12 cellular contexts compared by ENCODE assay signal in the genomic region with DNA sequence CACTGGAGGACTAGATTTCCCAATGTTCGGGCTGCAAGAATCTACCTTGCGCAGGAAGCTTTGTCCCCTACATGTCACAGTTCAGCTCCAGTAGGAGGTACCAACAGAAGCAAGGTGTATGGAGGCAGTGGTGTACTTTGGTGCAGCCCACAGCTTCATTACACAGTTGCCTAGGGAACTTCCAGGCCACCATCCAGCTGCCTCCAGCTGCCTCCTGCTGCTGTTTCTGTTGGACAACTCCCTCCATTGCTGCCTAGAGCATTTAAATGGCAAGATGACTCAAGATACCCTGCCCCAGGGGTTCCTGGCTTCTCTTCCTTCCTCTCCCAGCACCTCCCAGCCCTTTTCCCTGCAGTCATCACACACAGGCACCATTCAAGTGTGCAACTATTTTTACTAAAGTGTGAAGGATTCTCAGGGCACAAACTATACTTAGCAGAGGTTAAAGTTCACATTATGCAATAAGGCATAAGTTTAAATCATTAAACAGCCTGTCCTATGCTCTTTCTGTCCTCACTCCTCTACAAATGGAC. TPM values are rescaled to one million over a fixed set of nuclear protein-coding genes. Genes with fewer than 3 reads are reported as not detected.
DNase-seq lines count a peak whose midpoint lies in the region; ATAC-seq, FAIRE-seq and TF ChIP-seq lines count a peak whose summit lies in the region.
"Had no signal": no experiment of that assay in that cellular context is flagged by ENCODE, and none has a peak within 500 bp of the region (broad histone marks: within the 10 kb centered on the region; RNA-seq: fewer than 3 reads in every experiment).

No MANE protein-coding gene starts in this region.

- intact Hi-C loops in HepG2 (cut with micrococcal nuclease; ENCODE audit: unreplicated experiment) (no loop called here), uterus (cut with DNase I; ENCODE audit: low total_unique reads) (no loop called here)

- no peaks in the 10 kb centered on the region for H3K79me2 ChIP-seq in HepG2 (ENCODE audit: insufficient read depth, low read length)

- 23% methylated on average over 2 of the region's 2 CpGs for WGBS in HepG2 (ENCODE audit: low lambda C conversion rate)

- H3K9ac ChIP-seq in HepG2 (ENCODE audit: insufficient read depth, low read depth, low read length): no peak overlapping the region

- no TSS peak for BruUV-seq in HepG2 (replicated peaks; lab: Mats Ljungman, UMichigan)

- peaks cover 68% of the 10 kb centered on the region for H3K4me1 ChIP-seq in HepG2 (ENCODE audit: insufficient read depth, low read length)
- no peaks in the 10 kb centered on the region for H3K4me1 ChIP-seq in uterus

- peak; percentile 78 for ATAC-seq in HepG2

- POLR2A ChIA-PET in AG04450 (lab: Yijun Ruan, JAX) (interaction anchor here (0.6 kb wide), 1 partner anchor 1150 kb away, joined by 4 read pairs; no protein-coding TSS in a partner anchor), HepG2 (lab: Yijun Ruan, JAX) (interaction anchor here (1.0 to 2.1 kb wide), 5 partner anchors 8 to 141 kb away, joined by 3 to 9 read pairs (median 3); no protein-coding TSS in a partner anchor)

- TF ChIP-seq RAD21 in HepG2 (CRISPR knock-in tag; IDR thresholded peaks at IDR 0.05): 0 out of 2 replicates have a peak, but pooled peaks have one; percentile 12

- no peak overlapping the region for H3K4me3 ChIP-seq in AG04450 (ENCODE audit: low read depth, low read length)
- H3K4me3 ChIP-seq in choroid plexus epithelial cell (ENCODE audit: low read depth, low read length): no peak overlapping the region
- H3K4me3 ChIP-seq in HepG2 (replicated peaks in 1 of 3; ENCODE audit: insufficient read depth in 1 of 3, low read depth in 2 of 3, low read length in 3 of 3): peak overlapping the region in 1 of 3 experiments; percentile 11; a peak in 1 of 6 replicates
- H3K4me3 ChIP-seq in coronary artery: no peak overlapping the region
- H3K4me3 ChIP-seq in uterus: no peak overlapping the region

- peak overlapping the region; percentile 53 for H3K4me2 ChIP-seq in HepG2 (ENCODE audit: low read depth, low read length)

- no peaks in the 10 kb centered on the region for H4K20me1 ChIP-seq in HepG2 (ENCODE audit: insufficient read depth, low read length)

- TF ChIP-seq CTCF in AG04450 (IDR thresholded peaks at IDR 0.05; ENCODE audit: low read depth, low read length) (no peak), choroid plexus epithelial cell (conservative IDR thresholded peaks at IDR 0.05; ENCODE audit: low read depth, low read length) (no peak), HepG2 (CRISPR knock-in tag; IDR thresholded peaks at IDR 0.05) (no peak), coronary artery (IDR thresholded peaks at IDR 0.05) (no peak), uterus (IDR thresholded peaks at IDR 0.05) (no peak)

- no peak for FAIRE-seq in HepG2 (lab: Jason Lieb, UNC)

- CTCF ChIA-PET in AG04450 (lab: Charles Lee) (interaction anchor here (1.4 kb wide), 1 partner anchor 152 kb away, joined by 3 read pairs; no protein-coding TSS in a partner anchor), HepG2 (lab: Yijun Ruan, JAX; ENCODE audit: low intra/inter-chr PET ratio, low total read pairs) (no interaction called here)

- H3K27me3 ChIP-seq in AG04450 (ENCODE audit: control insufficient read depth, insufficient read depth, low read length): no peaks in the 10 kb centered on the region
- H3K27me3 ChIP-seq in HepG2 (ENCODE audit: control insufficient read depth in 1 of 2, insufficient read depth in 2 of 2, low read length in 2 of 2): peaks cover 0 to 5% of the 10 kb centered on the region in 2 experiments; a peak in 1 of 5 replicates
- no peaks in the 10 kb centered on the region for H3K27me3 ChIP-seq in uterus

- H2AFZ ChIP-seq in HepG2 (ENCODE audit: low read length): no peak overlapping the region

- in situ Hi-C loops in HepG2 (cut with HindIII; ENCODE audit: extremely low pct_ligation_motif_present, low pct_unique_long_range_greater_than_20kb): no loop called here

- no peaks in the 10 kb centered on the region for H3K9me3 ChIP-seq in AG04450 (ENCODE audit: control insufficient read depth, insufficient read depth, low read length)
- H3K9me3 ChIP-seq in HepG2 (ENCODE audit: low read length): no peaks in the 10 kb centered on the region
- H3K9me3 ChIP-seq in uterus: no peaks in the 10 kb centered on the region

- H3K27ac ChIP-seq in AG04450 (ENCODE audit: low read depth, low read length) (no peak overlapping the region), HepG2 (ENCODE audit: extremely low read length, insufficient read depth, low read length) (peak overlapping the region; percentile 16), coronary artery (no peak overlapping the region), uterus (no peak overlapping the region)

- DNase-seq in AG04450 (ENCODE audit: low read depth, low spot score) (peak; percentile 18), LoVo (ENCODE audit: low spot score) (peak; percentile 39), choroid plexus epithelial cell (ENCODE audit: low read depth) (peak; percentile 72), HepG2 (ENCODE audit: low spot score) (peak; percentile 18), coronary artery (ENCODE audit: low spot score) (no peak), hippocampal formation (lab: John Stamatoyannopoulos, UW) (no peak), uterus (no peak)
- no peak for DNase-seq in activated CD4-positive, alpha-beta T cell treated with anti-CD3 and anti-CD28 coated beads for 1 hour
- DNase-seq: activated CD4-positive, alpha-beta T cell treated with anti-CD3 and anti-CD28 coated beads, Interleukin-2, amount 50 U/mL, for 48 hours; glutamatergic neuron; MM.1S; SHP77 treated with DMSO at 0.1 percent for 48 hours had no signal

- no peak for TF ChIP-seq EP300 in HepG2 (IDR thresholded peaks at IDR 0.05; ENCODE audit: low read depth in 2 of 2, low read length in 2 of 2)
- no peak for TF ChIP-seq EP300 in HepG2 (CRISPR knock-in tag; IDR thresholded peaks at IDR 0.05; ENCODE audit: borderline replicate concordance)

- TF ChIP-seq POLR2A in HepG2 (IDR thresholded peaks at IDR 0.05; ENCODE audit: insufficient read depth in 1 of 2, low read depth in 2 of 2, low read length in 2 of 2) (no peak), uterus (IDR thresholded peaks at IDR 0.05) (no peak)

- H3K36me3 ChIP-seq in HepG2 (replicated peaks in 1 of 2; ENCODE audit: control insufficient read depth in 1 of 2, insufficient read depth in 2 of 2, low read length in 2 of 2) (no peaks in the 10 kb centered on the region), uterus (no peaks in the 10 kb centered on the region)

TF ChIP-seq in HepG2, 621 proteins besides CTCF, POLR2A, EP300 and RAD21 (continues in another document):
- TF ChIP-seq ATF4 (CRISPR knock-in tag; IDR thresholded peaks at IDR 0.05) (peak in 1 of 2 experiments; percentile 53; a peak in 2 of 4 replicates), NR2C2 (CRISPR knock-in tag; IDR thresholded peaks at IDR 0.05; ENCODE audit: borderline replicate concordance) (peak; percentile 34; the same call in 1 of the 2 replicates), BCL6 (CRISPR knock-in tag; IDR thresholded peaks at IDR 0.05) (0 out of 2 replicates have a peak, but pooled peaks have one; percentile 7), ZNF383 (CRISPR knock-in tag; IDR thresholded peaks at IDR 0.05; ENCODE audit: borderline replicate concordance) (no peak), SYNCRIP (IDR thresholded peaks at IDR 0.05; ENCODE audit: insufficient read depth, low read depth, low read length) (no peak), ZNF629 (CRISPR knock-in tag; conservative IDR thresholded peaks at IDR 0.05) (no peak), ZNF816 (CRISPR knock-in tag; IDR thresholded peaks at IDR 0.05; ENCODE audit: borderline replicate concordance) (no peak), CEBPB (IDR thresholded peaks at IDR 0.05; ENCODE audit: borderline replicate concordance, low read depth, low read length) (peak; percentile 74), ZNF556 (CRISPR knock-in tag; IDR thresholded peaks at IDR 0.05; ENCODE audit: borderline replicate concordance) (no peak), U2AF2 (IDR thresholded peaks at IDR 0.05; ENCODE audit: low read depth, low read length) (no peak), NR2F6 (IDR thresholded peaks at IDR 0.05) (0 out of 2 replicates have a peak, but pooled peaks have one; percentile 24), NR2F6 (CRISPR knock-in tag; IDR thresholded peaks at IDR 0.05) (no peak)

RNA-seq across cellular contexts. Expression of gene ATP1A1, which starts 39.0 kb away (rescaled TPM):
- 189 and 194 TPM in 2 replicates for polyA plus RNA-seq in AG04450 (2011; rRNA removed)
- polyA minus RNA-seq in AG04450 (2011; rRNA and poly(A)+ RNA removed): 238 and 263 TPM in 2 replicates
- 210 and 280 TPM in 2 replicates for total RNA-seq in HepG2 (2016; rRNA removed; fragmentation: Illumina TruSeq; extraction: Trizol)
- 60.3 and 83.4 TPM in 2 replicates for total RNA-seq in HepG2 (2016; cell fraction: cytosol; rRNA removed; fragmentation: Illumina TruSeq; extraction: Trizol; ENCODE audit: low read depth)
- total RNA-seq in HepG2 (2016; cell fraction: insoluble cytoplasmic fraction; rRNA removed; fragmentation: Illumina TruSeq; extraction: Trizol): 183 and 291 TPM in 2 replicates
- total RNA-seq in HepG2 (2016; cell fraction: membrane; rRNA removed; fragmentation: Illumina TruSeq; extraction: Trizol): 133 and 176 TPM in 2 replicates
- 383 and 432 TPM in 2 replicates for total RNA-seq in HepG2 (2016; cell fraction: nucleus; rRNA removed; fragmentation: Illumina TruSeq; extraction: Trizol)
- polyA plus RNA-seq in HepG2 (2011; rRNA removed): 627 and 705 TPM in 2 replicates
- 735 and 774 TPM in 2 replicates for polyA plus RNA-seq in HepG2 (2011; cell fraction: cytosol; rRNA removed)
- 313 and 327 TPM in 2 replicates for polyA plus RNA-seq in HepG2 (2011; cell fraction: nucleus; rRNA removed)
- 467 and 657 TPM in 2 replicates for polyA plus RNA-seq in HepG2 (2012)
- 69.6 and 84.9 TPM in 2 replicates for polyA plus RNA-seq in HepG2 (2016; cell fraction: cytosol; fragmentation: Illumina TruSeq; extraction: Trizol; ENCODE audit: low read depth)
- 219 and 228 TPM in 2 replicates for polyA plus RNA-seq in HepG2 (2016; cell fraction: insoluble cytoplasmic fraction; fragmentation: Illumina TruSeq; extraction: Trizol; ENCODE audit: low read depth)
- polyA plus RNA-seq in HepG2 (2016; cell fraction: membrane; fragmentation: Illumina TruSeq; extraction: Trizol; ENCODE audit: low read depth): 106 and 149 TPM in 2 replicates
- polyA plus RNA-seq in HepG2 (2016; cell fraction: nucleus; fragmentation: Illumina TruSeq; extraction: Trizol; ENCODE audit: insufficient read depth, low read depth): 515 and 526 TPM in 2 replicates
- polyA minus RNA-seq in HepG2 (2011; rRNA and poly(A)+ RNA removed; ENCODE audit: low replicate concordance): 367 and 928 TPM in 2 replicates
- 438 and 487 TPM in 2 replicates for polyA minus RNA-seq in HepG2 (2011; cell fraction: cytosol; rRNA and poly(A)+ RNA removed)
- polyA minus RNA-seq in HepG2 (2011; cell fraction: nucleus; rRNA and poly(A)+ RNA removed): 356 and 442 TPM in 2 replicates
- total RNA-seq in uterus: 100 to 1,000 TPM; 135 to 202 (median 149) TPM

Comparison
In these comparisons a context has a peak if more than half of its experiments do, and no peak if none do; other contexts are left out.
1. DNase-seq: peak in AG04450 (single experiment), LoVo (single experiment), choroid plexus epithelial cell (single experiment) and HepG2 (single experiment); none in coronary artery (single experiment), activated CD4-positive, alpha-beta T cell treated with anti-CD3 and anti-CD28 coated beads for 1 hour (single experiment), hippocampal formation (0 of 2) and uterus (0 of 2).